ENCODE assay signal across 1 cellular context in the genomic region with DNA sequence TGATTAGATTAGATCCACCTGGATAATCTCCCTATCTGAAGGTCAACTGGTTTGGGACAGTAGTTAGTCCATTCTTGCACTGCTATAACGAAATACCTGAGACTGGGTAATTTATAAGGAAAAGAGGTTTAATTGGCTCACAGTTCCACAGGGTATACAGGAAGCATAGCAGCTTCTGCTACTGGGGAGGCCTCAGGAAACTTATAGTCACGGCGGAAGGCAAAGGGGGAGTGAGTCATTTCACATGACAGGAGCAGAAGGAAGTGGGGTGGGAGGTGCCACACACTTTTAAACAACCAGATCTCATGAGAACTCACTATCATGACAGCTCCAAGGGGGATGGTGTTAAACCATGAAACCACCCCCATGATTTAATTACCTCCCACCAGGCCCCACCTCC.
TF ChIP-seq lines count a peak whose summit lies in the region.

No MANE protein-coding gene starts in this region.

TF ChIP-seq in GM23338, 12 proteins besides CTCF, POLR2A, EP300 and RAD21 (continued from another document):
- TF ChIP-seq EZH2 (IDR thresholded peaks at IDR 0.05; ENCODE audit: low read depth, unreplicated experiment) (no peak), ETS1 (IDR thresholded peaks at IDR 0.05) (no peak), EZH2phosphoT487 (IDR thresholded peaks at IDR 0.05; ENCODE audit: unreplicated experiment) (no peak), JUNB (IDR thresholded peaks at IDR 0.05; ENCODE audit: unreplicated experiment) (no peak)
- TF ChIP-seq, protein P1, sequence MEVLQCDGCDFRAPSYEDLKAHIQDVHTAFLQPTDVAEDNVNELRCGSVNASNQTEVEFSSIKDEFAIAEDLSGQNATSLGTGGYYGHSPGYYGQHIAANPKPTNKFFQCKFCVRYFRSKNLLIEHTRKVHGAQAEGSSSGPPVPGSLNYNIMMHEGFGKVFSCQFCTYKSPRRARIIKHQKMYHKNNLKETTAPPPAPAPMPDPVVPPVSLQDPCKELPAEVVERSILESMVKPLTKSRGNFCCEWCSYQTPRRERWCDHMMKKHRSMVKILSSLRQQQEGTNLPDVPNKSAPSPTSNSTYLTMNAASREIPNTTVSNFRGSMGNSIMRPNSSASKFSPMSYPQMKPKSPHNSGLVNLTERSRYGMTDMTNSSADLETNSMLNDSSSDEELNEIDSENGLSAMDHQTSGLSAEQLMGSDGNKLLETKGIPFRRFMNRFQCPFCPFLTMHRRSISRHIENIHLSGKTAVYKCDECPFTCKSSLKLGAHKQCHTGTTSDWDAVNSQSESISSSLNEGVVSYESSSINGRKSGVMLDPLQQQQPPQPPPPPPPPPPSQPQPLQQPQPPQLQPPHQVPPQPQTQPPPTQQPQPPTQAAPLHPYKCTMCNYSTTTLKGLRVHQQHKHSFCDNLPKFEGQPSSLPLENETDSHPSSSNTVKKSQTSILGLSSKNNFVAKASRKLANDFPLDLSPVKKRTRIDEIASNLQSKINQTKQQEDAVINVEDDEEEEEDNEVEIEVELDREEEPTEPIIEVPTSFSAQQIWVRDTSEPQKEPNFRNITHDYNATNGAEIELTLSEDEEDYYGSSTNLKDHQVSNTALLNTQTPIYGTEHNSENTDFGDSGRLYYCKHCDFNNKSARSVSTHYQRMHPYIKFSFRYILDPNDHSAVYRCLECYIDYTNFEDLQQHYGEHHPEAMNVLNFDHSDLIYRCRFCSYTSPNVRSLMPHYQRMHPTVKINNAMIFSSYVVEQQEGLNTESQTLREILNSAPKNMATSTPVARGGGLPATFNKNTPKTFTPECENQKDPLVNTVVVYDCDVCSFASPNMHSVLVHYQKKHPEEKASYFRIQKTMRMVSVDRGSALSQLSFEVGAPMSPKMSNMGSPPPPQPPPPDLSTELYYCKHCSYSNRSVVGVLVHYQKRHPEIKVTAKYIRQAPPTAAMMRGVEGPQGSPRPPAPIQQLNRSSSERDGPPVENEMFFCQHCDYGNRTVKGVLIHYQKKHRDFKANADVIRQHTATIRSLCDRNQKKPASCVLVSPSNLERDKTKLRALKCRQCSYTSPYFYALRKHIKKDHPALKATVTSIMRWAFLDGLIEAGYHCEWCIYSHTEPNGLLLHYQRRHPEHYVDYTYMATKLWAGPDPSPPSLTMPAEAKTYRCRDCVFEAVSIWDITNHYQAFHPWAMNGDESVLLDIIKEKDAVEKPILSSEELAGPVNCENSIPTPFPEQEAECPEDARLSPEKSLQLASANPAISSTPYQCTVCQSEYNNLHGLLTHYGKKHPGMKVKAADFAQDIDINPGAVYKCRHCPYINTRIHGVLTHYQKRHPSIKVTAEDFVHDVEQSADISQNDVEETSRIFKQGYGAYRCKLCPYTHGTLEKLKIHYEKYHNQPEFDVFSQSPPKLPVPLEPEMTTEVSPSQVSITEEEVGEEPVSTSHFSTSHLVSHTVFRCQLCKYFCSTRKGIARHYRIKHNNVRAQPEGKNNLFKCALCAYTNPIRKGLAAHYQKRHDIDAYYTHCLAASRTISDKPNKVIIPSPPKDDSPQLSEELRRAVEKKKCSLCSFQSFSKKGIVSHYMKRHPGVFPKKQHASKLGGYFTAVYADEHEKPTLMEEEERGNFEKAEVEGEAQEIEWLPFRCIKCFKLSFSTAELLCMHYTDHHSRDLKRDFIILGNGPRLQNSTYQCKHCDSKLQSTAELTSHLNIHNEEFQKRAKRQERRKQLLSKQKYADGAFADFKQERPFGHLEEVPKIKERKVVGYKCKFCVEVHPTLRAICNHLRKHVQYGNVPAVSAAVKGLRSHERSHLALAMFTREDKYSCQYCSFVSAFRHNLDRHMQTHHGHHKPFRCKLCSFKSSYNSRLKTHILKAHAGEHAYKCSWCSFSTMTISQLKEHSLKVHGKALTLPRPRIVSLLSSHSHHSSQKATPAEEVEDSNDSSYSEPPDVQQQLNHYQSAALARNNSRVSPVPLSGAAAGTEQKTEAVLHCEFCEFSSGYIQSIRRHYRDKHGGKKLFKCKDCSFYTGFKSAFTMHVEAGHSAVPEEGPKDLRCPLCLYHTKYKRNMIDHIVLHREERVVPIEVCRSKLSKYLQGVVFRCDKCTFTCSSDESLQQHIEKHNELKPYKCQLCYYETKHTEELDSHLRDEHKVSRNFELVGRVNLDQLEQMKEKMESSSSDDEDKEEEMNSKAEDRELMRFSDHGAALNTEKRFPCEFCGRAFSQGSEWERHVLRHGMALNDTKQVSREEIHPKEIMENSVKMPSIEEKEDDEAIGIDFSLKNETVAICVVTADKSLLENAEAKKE (CRISPR knock-in tag; IDR thresholded peaks at IDR 0.05), result no peak
